In the genomic region with DNA sequence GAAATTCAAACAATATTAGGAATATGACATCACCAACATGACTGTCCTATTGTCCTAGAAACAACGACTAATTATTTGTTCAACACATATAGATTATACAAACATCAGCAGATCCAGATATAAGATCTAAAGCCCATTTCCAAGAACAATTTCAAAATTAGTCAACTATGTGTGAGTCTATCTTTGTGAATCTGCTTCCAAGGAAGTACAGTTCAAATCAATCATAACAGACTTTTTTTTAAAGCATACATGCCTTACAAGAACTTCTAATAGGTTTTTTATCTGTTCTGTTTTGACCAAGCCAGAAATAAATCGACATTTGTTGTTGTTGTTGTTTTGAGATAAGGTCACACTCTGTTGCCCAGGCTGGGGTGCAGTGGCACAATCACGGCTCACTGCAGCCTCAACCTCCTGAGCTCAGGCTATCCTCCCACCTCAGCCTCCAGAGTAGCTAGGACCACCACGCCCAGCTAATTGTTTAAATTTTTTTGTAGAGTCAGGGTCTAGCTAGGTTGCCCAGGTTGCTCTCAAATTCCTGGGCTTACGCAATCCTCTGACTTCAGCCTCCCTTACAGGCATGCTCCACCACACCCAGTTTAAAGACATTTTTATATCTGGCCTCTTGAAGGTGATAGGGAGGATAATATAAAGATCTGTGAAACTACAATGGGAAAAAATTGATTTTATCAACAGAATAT, we compare ENCODE assay signal across 15 cellular contexts. TPM values are rescaled to one million over a fixed set of nuclear protein-coding genes. Genes with fewer than 3 reads are reported as not detected.
DNase-seq lines count a peak whose midpoint lies in the region; ATAC-seq and TF ChIP-seq lines count a peak whose summit lies in the region.
"Had no signal": no experiment of that assay in that cellular context is flagged by ENCODE, and none has a peak within 500 bp of the region (broad histone marks: within the 10 kb centered on the region; RNA-seq: fewer than 3 reads in every experiment).

No MANE protein-coding gene starts in this region.

- H3K9me3 ChIP-seq in transverse colon, result no peaks in the 10 kb centered on the region
- H3K9me3 ChIP-seq: adrenal gland, BLaER1 had no signal

- H3K36me3 Mint-ChIP-seq in activated CD4-positive, alpha-beta memory T cell treated with anti-CD3 and anti-CD28 coated beads, Interleukin-2, amount 10 ng/mL, durations not matched to agents 7 days and 5 days (ENCODE audit: low read depth), result no peaks in the 10 kb centered on the region
- peaks cover 19% of the 10 kb centered on the region for H3K36me3 Mint-ChIP-seq in nephron progenitor cell (ENCODE audit: low read depth)

- TF ChIP-seq EP300 in transverse colon (IDR thresholded peaks at IDR 0.05; ENCODE audit: low read depth), result no peak

- H3K27ac Mint-ChIP-seq in activated CD4-positive, alpha-beta memory T cell treated with anti-CD3 and anti-CD28 coated beads, Interleukin-2, amount 10 ng/mL, durations not matched to agents 7 days and 5 days, result peak overlapping the region; percentile 65
- H3K27ac Mint-ChIP-seq in nephron progenitor cell, result no peak overlapping the region
- H3K27ac Mint-ChIP-seq: activated CD4-positive, alpha-beta T cell treated with anti-CD3 and anti-CD28 coated beads, Interleukin-2, amount 10 ng/mL, durations not matched to agents 7 days and 5 days; progenitor cell of endocrine pancreas had no signal

- no peaks in the 10 kb centered on the region for H3K27me3 Mint-ChIP-seq in activated CD4-positive, alpha-beta memory T cell treated with anti-CD3 and anti-CD28 coated beads, Interleukin-2, amount 10 ng/mL, durations not matched to agents 7 days and 5 days
- H3K27me3 Mint-ChIP-seq in nephron progenitor cell (ENCODE audit: low read depth, poor library complexity), result no peaks in the 10 kb centered on the region
- H3K27me3 Mint-ChIP-seq: activated CD4-positive, alpha-beta T cell treated with anti-CD3 and anti-CD28 coated beads, Interleukin-2, amount 10 ng/mL, durations not matched to agents 7 days and 5 days; progenitor cell of endocrine pancreas had no signal

- peaks cover 0 to 37% (median 6%) of the 10 kb centered on the region in 4 donors for H3K4me1 ChIP-seq in transverse colon

- in situ Hi-C loops in transverse colon (cut with MboI; ENCODE audit: low pct_ligation_motif_present in 1 of 4, low pct_unique_long_range_greater_than_20kb in 1 of 4, low sequenced_read_pairs in 3 of 4), result no loop called here

- CTCF ChIA-PET in activated CD4-positive, alpha-beta memory T cell treated with anti-CD3 and anti-CD28 coated beads, Interleukin-2, amount 10 ng/mL, durations not matched to agents 7 days and 5 days (lab: Charles Lee), result interaction anchor here (1.1 kb wide), 1 partner anchor 10 kb away, joined by 3 read pairs; no protein-coding TSS in a partner anchor

- H3K27ac ChIP-seq in layer of hippocampus (ENCODE audit: low read depth, low read length) (peak overlapping the region; percentile 21), transverse colon (no peak overlapping the region)
- H3K27ac ChIP-seq: adrenal gland, BLaER1 had no signal

- WGBS in transverse colon (ENCODE audit: low coverage in 1 of 2), 2 donors, result 67 to 76% methylated on average over 4 to 5 of the region's 5 CpGs

- TF ChIP-seq CTCF in AG10803 (conservative IDR thresholded peaks at IDR 0.05; ENCODE audit: low read length), result no peak
- no peak for TF ChIP-seq CTCF in transverse colon (IDR thresholded peaks at IDR 0.05)
- TF ChIP-seq CTCF in nephron progenitor cell (IDR thresholded peaks at IDR 0.05), result no peak

- peak; percentile 37 for DNase-seq in AG10803 (ENCODE audit: low read depth)
- DNase-seq in ELR (ENCODE audit: low read depth), result peak; percentile 13
- no peak for DNase-seq in activated CD4-positive, alpha-beta memory T cell treated with anti-CD3 and anti-CD28 coated beads, Interleukin-2, amount 10 ng/mL, durations not matched to agents 7 days and 5 days
- DNase-seq in activated effector memory CD4-positive, alpha-beta T cell treated with anti-CD3 and anti-CD28 coated beads, Interleukin-2, amount 50 U/mL, for 16 hours, result no peak
- DNase-seq in transverse colon, result no peak
- DNase-seq in nephron progenitor cell, result no peak
- DNase-seq: activated CD4-positive, alpha-beta T cell treated with anti-CD3 and anti-CD28 coated beads, Interleukin-2, amount 10 ng/mL, durations not matched to agents 7 days and 5 days; adrenal gland; KBM-7; NCI-H1694 treated with DMSO at 0.1 percent for 48 hours had no signal

- no peaks in the 10 kb centered on the region for H3K27me3 ChIP-seq in layer of hippocampus (ENCODE audit: control insufficient read depth, insufficient read depth, low read length)
- no peaks in the 10 kb centered on the region for H3K27me3 ChIP-seq in transverse colon
- H3K27me3 ChIP-seq: adrenal gland, BLaER1 had no signal

- ATAC-seq in HG02840 (IDR thresholded peaks at IDR 0.05; ENCODE audit: low FRiP score, unreplicated experiment), result no peak
- ATAC-seq: SK-N-SH treated with all-trans-retinoic acid at 6 μM for 48 hours had no signal

- no peak for TF ChIP-seq POLR2A in transverse colon (IDR thresholded peaks at IDR 0.05)

- no peaks in the 10 kb centered on the region for H3K9me3 Mint-ChIP-seq in activated CD4-positive, alpha-beta memory T cell treated with anti-CD3 and anti-CD28 coated beads, Interleukin-2, amount 10 ng/mL, durations not matched to agents 7 days and 5 days
- no peaks in the 10 kb centered on the region for H3K9me3 Mint-ChIP-seq in nephron progenitor cell
- H3K9me3 Mint-ChIP-seq: activated CD4-positive, alpha-beta T cell treated with anti-CD3 and anti-CD28 coated beads, Interleukin-2, amount 10 ng/mL, durations not matched to agents 7 days and 5 days had no signal

- no peak overlapping the region for H3K4me3 Mint-ChIP-seq in activated CD4-positive, alpha-beta memory T cell treated with anti-CD3 and anti-CD28 coated beads, Interleukin-2, amount 10 ng/mL, durations not matched to agents 7 days and 5 days
- H3K4me3 Mint-ChIP-seq in nephron progenitor cell, result no peak overlapping the region
- H3K4me3 Mint-ChIP-seq: activated CD4-positive, alpha-beta T cell treated with anti-CD3 and anti-CD28 coated beads, Interleukin-2, amount 10 ng/mL, durations not matched to agents 7 days and 5 days had no signal

- H3K36me3 ChIP-seq in transverse colon, result no peaks in the 10 kb centered on the region
- H3K36me3 ChIP-seq: adrenal gland had no signal

- H3K4me1 Mint-ChIP-seq in activated CD4-positive, alpha-beta memory T cell treated with anti-CD3 and anti-CD28 coated beads, Interleukin-2, amount 10 ng/mL, durations not matched to agents 7 days and 5 days, result peaks cover 49% of the 10 kb centered on the region
- peaks cover 36% of the 10 kb centered on the region for H3K4me1 Mint-ChIP-seq in nephron progenitor cell

- intact Hi-C loops in transverse colon (cut with DNase I; ENCODE audit: low total_unique reads), result no loop called here

- POLR2A ChIA-PET in activated CD4-positive, alpha-beta memory T cell treated with anti-CD3 and anti-CD28 coated beads, Interleukin-2, amount 10 ng/mL, durations not matched to agents 7 days and 5 days (lab: Charles Lee), result no interaction called here

- H3K4me3 ChIP-seq in AG10803 (ENCODE audit: low read length) (no peak overlapping the region), transverse colon (no peak overlapping the region)
- H3K4me3 ChIP-seq: adrenal gland, BLaER1 had no signal

RNA-seq across cellular contexts. Expression of gene DENND5A, which starts 54.8 kb away (rescaled TPM):
- 10 to 100 TPM; 11.6 to 13.7 TPM for total RNA-seq in activated CD4-positive, alpha-beta memory T cell treated with anti-CD3 and anti-CD28 coated beads, Interleukin-2, amount 10 ng/mL, durations not matched to agents 7 days and 5 days
- total RNA-seq in transverse colon, result 100 to 1,000 TPM in 1 of 4 donors, 10 to 100 TPM in 3; 18.9 to 117 (median 22.7) TPM

Comparison
In these comparisons a context has a peak if more than half of its experiments do, and no peak if none do; other contexts are left out.
1. DNase-seq: peak in AG10803 (single experiment) and ELR (single experiment); none in activated CD4-positive, alpha-beta memory T cell treated with anti-CD3 and anti-CD28 coated beads, Interleukin-2, amount 10 ng/mL, durations not matched to agents 7 days and 5 days (single experiment), activated effector memory CD4-positive, alpha-beta T cell treated with anti-CD3 and anti-CD28 coated beads, Interleukin-2, amount 50 U/mL, for 16 hours (single experiment), transverse colon (single experiment) and nephron progenitor cell (single experiment).